ENCODE assay signal across 16 cellular contexts in the genomic region with DNA sequence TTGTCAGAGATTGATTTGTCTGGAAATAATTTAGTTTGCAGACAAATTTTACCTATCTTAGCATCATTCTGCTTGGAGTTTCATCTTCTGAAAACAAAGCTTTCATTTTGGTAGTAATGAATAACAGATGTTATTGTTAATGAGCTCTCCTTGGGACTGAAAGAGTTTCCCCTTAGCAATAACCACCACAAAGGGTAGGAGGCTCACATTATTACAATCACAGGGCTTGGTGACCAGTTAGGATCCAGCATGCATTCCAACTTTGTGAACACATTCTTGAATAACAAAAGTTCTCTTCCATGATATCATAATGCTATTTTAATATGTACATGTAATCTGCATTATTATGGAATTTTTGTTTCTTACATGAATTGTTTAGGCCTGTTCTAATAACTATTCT.
DNase-seq lines count a peak whose midpoint lies in the region; ATAC-seq, FAIRE-seq and TF ChIP-seq lines count a peak whose summit lies in the region.
"Had no signal": no experiment of that assay in that cellular context is flagged by ENCODE, and none has a peak within 500 bp of the region (broad histone marks: within the 10 kb centered on the region; RNA-seq: fewer than 3 reads in every experiment).

No MANE protein-coding gene starts in this region.

- no peak for DNase-seq in Right ventricle myocardium superior
- DNase-seq in right cardiac atrium = no peak
- DNase-seq in left ventricle myocardium inferior = no peak
- DNase-seq in sciatic nerve (ENCODE audit: low spot score) = no peak
- DNase-seq in germinal center (ENCODE audit: low spot score) = no peak
- DNase-seq: 8988T; CD4-positive, alpha-beta memory T cell; DMS153; DMS79; GF-D8; H9 had no signal

- no peak overlapping the region for H3K27ac ChIP-seq in right cardiac atrium (ENCODE audit: low read length)
- peak overlapping the region; percentile 62 for H3K27ac ChIP-seq in left ventricle myocardium inferior (replicated peaks)
- H3K27ac ChIP-seq: BLaER1 had no signal

- H3K9me3 ChIP-seq in right cardiac atrium (ENCODE audit: control insufficient read depth, low read length) = no peaks in the 10 kb centered on the region
- peaks cover 20% of the 10 kb centered on the region for H3K9me3 ChIP-seq in left ventricle myocardium inferior (replicated peaks)
- H3K9me3 ChIP-seq: BLaER1 had no signal

- H3K27me3 ChIP-seq in right cardiac atrium (ENCODE audit: control insufficient read depth, insufficient read depth) = no peaks in the 10 kb centered on the region
- H3K27me3 ChIP-seq in left ventricle myocardium inferior (ENCODE audit: low read depth) = no peaks in the 10 kb centered on the region
- H3K27me3 ChIP-seq: BLaER1 had no signal

- no peak for TF ChIP-seq CTCF in left ventricle myocardium inferior (IDR thresholded peaks at IDR 0.05; ENCODE audit: borderline replicate concordance)

- FAIRE-seq in endometrium (lab: Jason Lieb, UNC) = peak; percentile 99
- FAIRE-seq: H1, HTR-8/SVneo had no signal

- intact Hi-C loops in Right ventricle myocardium superior (cut with DNase I) (loop anchor here (10.0 kb wide), 1 partner anchor 150 kb away; the partner anchor contains the start of gene VWC2), right cardiac atrium (cut with DNase I) (no loop called here), left ventricle myocardium inferior (cut with micrococcal nuclease) (no loop called here), sciatic nerve (cut with DNase I) (no loop called here)

- H3K4me3 ChIP-seq in right cardiac atrium (ENCODE audit: low read length) (no peak overlapping the region), left ventricle myocardium inferior (no peak overlapping the region)
- H3K4me3 ChIP-seq: BLaER1 had no signal

- H3K4me1 ChIP-seq in right cardiac atrium (ENCODE audit: control insufficient read depth, insufficient read depth, low read length) (peaks cover 3% of the 10 kb centered on the region), left ventricle myocardium inferior (peaks cover 38% of the 10 kb centered on the region)
- H3K4me1 ChIP-seq: BLaER1 had no signal

- ATAC-seq in Right ventricle myocardium superior (ENCODE audit: poor library complexity) = peak; percentile 73
- ATAC-seq in right cardiac atrium = no peak
- peak; percentile 53 for ATAC-seq in sciatic nerve
- ATAC-seq in GM21825 (IDR thresholded peaks at IDR 0.05; ENCODE audit: unreplicated experiment) = no peak

- no peaks in the 10 kb centered on the region for H3K36me3 ChIP-seq in left ventricle myocardium inferior
- H3K36me3 ChIP-seq: BLaER1 had no signal

Comparison
In these comparisons a context has a peak if more than half of its experiments do, and no peak if none do; other contexts are left out.
1. ATAC-seq: peak in Right ventricle myocardium superior (single experiment) and sciatic nerve (single experiment); none in right cardiac atrium (0 of 2) and GM21825 (single experiment).